25 cellular contexts compared by ENCODE assay signal in the genomic region with DNA sequence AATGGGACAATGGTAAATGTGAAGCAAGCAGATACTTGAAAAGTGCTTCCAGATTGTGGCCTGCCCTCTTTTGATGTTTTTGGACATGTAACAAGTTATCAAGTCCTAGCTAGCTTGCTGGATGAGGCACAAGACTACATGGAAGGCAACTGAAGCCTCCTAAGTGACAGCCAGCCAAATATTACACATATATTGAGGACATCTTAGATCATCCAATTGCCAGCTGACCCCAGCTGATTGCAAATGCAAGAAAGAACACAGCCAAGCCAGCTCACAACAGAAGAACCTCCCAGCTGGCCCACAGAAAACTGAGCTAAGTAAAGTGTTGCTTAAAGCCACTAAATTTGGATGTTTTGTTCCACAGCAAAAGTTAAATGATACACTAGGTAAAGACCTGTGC.
DNase-seq lines count a peak whose midpoint lies in the region; ATAC-seq and TF ChIP-seq lines count a peak whose summit lies in the region.
"Had no signal": no experiment of that assay in that cellular context is flagged by ENCODE, and none has a peak within 500 bp of the region (broad histone marks: within the 10 kb centered on the region; RNA-seq: fewer than 3 reads in every experiment).

No MANE protein-coding gene starts in this region.

- ATAC-seq in heart left ventricle (peak in 3 of 4 donors; percentile 41 to 88 (median 57)), right cardiac atrium (peak; percentile 55 to 62), GM19455 (IDR thresholded peaks at IDR 0.05; ENCODE audit: unreplicated experiment) (no peak)
- ATAC-seq: Panc1 had no signal

- H3K27ac ChIP-seq in heart left ventricle (no peak overlapping the region), right cardiac atrium (ENCODE audit: low read length) (no peak overlapping the region), neural progenitor cell (no peak overlapping the region)
- H3K27ac ChIP-seq: BLaER1 treated with 17β-estradiol and CSF1 and Interleukin-3, amounts not matched to agents 10 nM and 100 nM; RWPE1; SK-N-MC had no signal

- H3F3A ChIP-seq in neural progenitor cell (ENCODE audit: low read depth) = no peaks in the 10 kb centered on the region

- H3K27me3 ChIP-seq in heart left ventricle (no peaks in the 10 kb centered on the region), right cardiac atrium (ENCODE audit: control insufficient read depth, insufficient read depth) (no peaks in the 10 kb centered on the region), neural progenitor cell (no peaks in the 10 kb centered on the region)
- H3K27me3 ChIP-seq: BLaER1 treated with 17β-estradiol and CSF1 and Interleukin-3, amounts not matched to agents 10 nM and 100 nM had no signal

- H3K4me3 ChIP-seq in heart left ventricle (no peak overlapping the region), right cardiac atrium (ENCODE audit: low read length) (no peak overlapping the region), neural progenitor cell (no peak overlapping the region)
- H3K4me3 ChIP-seq: BLaER1 treated with 17β-estradiol and CSF1 and Interleukin-3, amounts not matched to agents 10 nM and 100 nM; HAP-1; SK-N-MC had no signal

- H3K36me3 Mint-ChIP-seq in neural progenitor cell = peaks cover 17% of the 10 kb centered on the region

- no peaks in the 10 kb centered on the region for H3K36me3 ChIP-seq in heart left ventricle
- no peaks in the 10 kb centered on the region for H3K36me3 ChIP-seq in neural progenitor cell
- H3K36me3 ChIP-seq: BLaER1 treated with 17β-estradiol and CSF1 and Interleukin-3, amounts not matched to agents 10 nM and 100 nM; HAP-1 had no signal

- no peaks in the 10 kb centered on the region for H4K20me1 ChIP-seq in neural progenitor cell (ENCODE audit: low read depth)
- H4K20me1 ChIP-seq: BLaER1 treated with 17β-estradiol and CSF1 and Interleukin-3, amounts not matched to agents 10 nM and 100 nM had no signal

- H3K4me2 ChIP-seq in neural progenitor cell = no peak overlapping the region
- H3K4me2 ChIP-seq: BLaER1 treated with 17β-estradiol and CSF1 and Interleukin-3, amounts not matched to agents 10 nM and 100 nM had no signal

- no peaks in the 10 kb centered on the region for H3K27me3 Mint-ChIP-seq in neural progenitor cell (ENCODE audit: insufficient read depth, low read depth)

- peaks cover 5% of the 10 kb centered on the region for H3K9me3 Mint-ChIP-seq in neural progenitor cell

- no peak overlapping the region for H3K9ac ChIP-seq in neural progenitor cell
- H3K9ac ChIP-seq: BLaER1 treated with 17β-estradiol and CSF1 and Interleukin-3, amounts not matched to agents 10 nM and 100 nM had no signal

- TF ChIP-seq CTCF in heart left ventricle (IDR thresholded peaks at IDR 0.05) = no peak
- TF ChIP-seq CTCF in neural progenitor cell (IDR thresholded peaks at IDR 0.05) = no peak

- H3K4me1 ChIP-seq in heart left ventricle (peaks cover 0 to 5% (median 0%) of the 10 kb centered on the region in 12 donors), right cardiac atrium (ENCODE audit: control insufficient read depth, insufficient read depth, low read length) (peaks cover 3% of the 10 kb centered on the region), neural progenitor cell (no peaks in the 10 kb centered on the region)
- H3K4me1 ChIP-seq: HAP-1 had no signal

- H3K79me2 ChIP-seq in neural progenitor cell (ENCODE audit: low read depth) = no peaks in the 10 kb centered on the region

- H3K9me3 ChIP-seq in heart left ventricle (peaks cover 0 to 7% (median 0%) of the 10 kb centered on the region in 12 donors), right cardiac atrium (ENCODE audit: control insufficient read depth, low read length) (no peaks in the 10 kb centered on the region), neural progenitor cell (ENCODE audit: low read depth) (no peaks in the 10 kb centered on the region)
- H3K9me3 ChIP-seq: HAP-1 had no signal

- no peak overlapping the region for H2AFZ ChIP-seq in neural progenitor cell (replicated peaks)

- no peak for TF ChIP-seq POLR2A in heart left ventricle (IDR thresholded peaks at IDR 0.05)

- H3K4me1 Mint-ChIP-seq in neural progenitor cell = no peaks in the 10 kb centered on the region

- H3K27ac Mint-ChIP-seq in neural progenitor cell = no peak overlapping the region
- H3K27ac Mint-ChIP-seq: CD4-positive, alpha-beta T cell; HFFc6 had no signal

- DNase-seq in heart left ventricle = peak in 2 of 5 donors; percentile 37 to 50
- DNase-seq in cardiac septum (ENCODE audit: low spot score) = no peak
- DNase-seq in fibroblast of peridontal ligament (ENCODE audit: extremely low read depth) = peak; percentile 86
- peak in 2 of 3 donors; percentile 14 to 48 for DNase-seq in right cardiac atrium
- no peak for DNase-seq in neural progenitor cell (ENCODE audit: low spot score)
- DNase-seq in hypothalamus (lab: John Stamatoyannopoulos, UW) = no peak
- DNase-seq: AML-193; CD4-positive, alpha-beta T cell; DMS53; GOT3; HFFc6; KBM-7; MV-4-11; NCI-H1105; NCI-H146; NCI-H2029; NCI-H446 treated with DMSO at 0.1 percent for 48 hours; NCI-H526 treated with DMSO at 0.1 percent for 48 hours; SIG-M5 had no signal

- intact Hi-C loops in heart left ventricle (cut with DNase I) = no loop called here
- intact Hi-C loops in cardiac septum (cut with DNase I) = no loop called here
- intact Hi-C loops in right cardiac atrium (cut with DNase I) = no loop called here

- no peak overlapping the region for H3K4me3 Mint-ChIP-seq in neural progenitor cell
- H3K4me3 Mint-ChIP-seq: CD4-positive, alpha-beta T cell; HFFc6 had no signal

Comparison
In these comparisons a context has a peak if more than half of its experiments do, and no peak if none do; other contexts are left out.
1. DNase-seq: peak in fibroblast of peridontal ligament (single experiment) and right cardiac atrium (2 of 3); none in cardiac septum (single experiment), neural progenitor cell (single experiment) and hypothalamus (0 of 51).